Comparison of ENCODE assay signal across 25 cellular contexts in the genomic region with DNA sequence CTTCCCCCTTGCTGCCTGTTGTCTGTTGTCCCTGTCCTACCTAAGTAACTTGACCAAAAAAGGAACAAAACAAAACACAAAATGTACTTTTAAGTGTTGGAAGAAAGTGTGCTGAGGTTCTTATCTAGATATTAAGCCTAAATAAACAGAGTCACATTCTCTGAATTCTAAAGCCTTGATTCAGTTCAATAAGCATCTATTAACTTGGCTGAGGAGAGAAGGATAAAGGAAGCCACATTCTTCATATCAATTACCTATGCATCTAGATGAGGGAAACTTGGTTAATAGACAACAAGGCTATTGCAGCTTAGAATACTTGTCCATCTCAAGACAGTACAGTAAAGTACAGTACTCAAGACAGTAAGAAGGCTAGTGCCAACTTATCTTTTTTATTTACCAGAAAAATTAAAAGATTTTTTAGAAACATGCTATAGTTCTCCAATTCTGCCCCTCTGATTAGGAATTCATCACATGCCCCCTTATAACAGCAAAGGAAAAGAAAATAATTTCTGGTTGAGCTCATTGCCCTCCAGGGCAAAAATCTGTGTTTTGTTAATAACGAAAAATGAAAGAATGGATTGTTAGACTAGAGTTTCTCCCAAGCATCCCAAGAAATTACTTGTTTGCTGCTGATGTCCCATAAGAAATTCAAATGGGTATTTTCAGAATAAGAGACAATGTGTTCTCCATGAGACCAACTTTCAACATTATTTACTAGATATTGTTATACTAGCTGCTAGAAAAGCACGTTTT.
DNase-seq lines count a peak whose midpoint lies in the region; ATAC-seq and TF ChIP-seq lines count a peak whose summit lies in the region.
"Had no signal": no experiment of that assay in that cellular context is flagged by ENCODE, and none has a peak within 500 bp of the region (broad histone marks: within the 10 kb centered on the region; RNA-seq: fewer than 3 reads in every experiment).

No MANE protein-coding gene starts in this region.

- DNase-seq in SK-N-SH: no peak
- no peak for DNase-seq in endodermal cell
- no peak for DNase-seq in left lung
- no peak for DNase-seq in NCI-H1694 (lab: John Stamatoyannopoulos, UW)
- no peak for DNase-seq in activated T-helper 1 cell treated with anti-CD3 and anti-CD28 coated beads, Interleukin-12 subunit alpha, Interleukin-12 subunit beta, Interleukin-2, Interleukin-4 antibody, amounts not matched to agents 30 ng/mL and 10 ng/mL and 1 ng/mL, durations not matched to agents 14 hours and 24 hours and 36 hours (ENCODE audit: low spot score)
- DNase-seq in GM19238 (ENCODE audit: insufficient read length, low spot score): no peak
- DNase-seq: activated CD4-positive, alpha-beta T cell treated with anti-CD3 and anti-CD28 coated beads, Interleukin-2, amount 10 ng/mL, durations not matched to agents 7 days and 5 days; activated naive CD4-positive, alpha-beta T cell; activated T-cell treated with anti-CD3 and anti-CD28 coated beads, Interleukin-2, amount 50 U/mL, for 4 hours; CD4-positive, CD25-positive, alpha-beta regulatory T cell; DMS 273 treated with DMSO at 0.1 percent for 48 hours; effector memory CD4-positive, alpha-beta T cell; left ventricle myocardium inferior; NCI-H1417 treated with DMSO at 0.1 percent for 48 hours; nephron progenitor cell; right lobe of liver; stimulated activated CD4-positive, alpha-beta T cell treated with anti-CD3 and anti-CD28 coated beads, Interleukin-2, amount 100 ng/mL, for 48 hours; T1000; upper lobe of right lung had no signal

- H2AFZ ChIP-seq in SK-N-SH (ENCODE audit: low read depth): no peak overlapping the region

- intact Hi-C loops in left lung (cut with DNase I): no loop called here
- intact Hi-C loops in activated T-helper 1 cell treated with anti-CD3 and anti-CD28 coated beads, Interleukin-12 subunit alpha, Interleukin-12 subunit beta, Interleukin-2, Interleukin-4 antibody, amounts not matched to agents 30 ng/mL and 10 ng/mL and 1 ng/mL, durations not matched to agents 14 hours and 24 hours and 36 hours (cut with micrococcal nuclease): no loop called here

- CTCF ChIA-PET in SK-N-SH (lab: Yijun Ruan, JAX): interaction anchor here (2.1 kb wide), 1 partner anchor 692 kb away, joined by 7 read pairs; no protein-coding TSS in a partner anchor

- H3K9me3 ChIP-seq in SK-N-SH (no peaks in the 10 kb centered on the region), endodermal cell (ENCODE audit: control insufficient read depth, low read length) (peaks cover 50% of the 10 kb centered on the region), left lung (peaks cover 0 to 25% of the 10 kb centered on the region in 2 donors)
- H3K9me3 ChIP-seq: right lobe of liver had no signal

- H3K27ac Mint-ChIP-seq in endodermal cell: no peak overlapping the region
- no peak overlapping the region for H3K27ac Mint-ChIP-seq in activated T-helper 1 cell treated with anti-CD3 and anti-CD28 coated beads, Interleukin-12 subunit alpha, Interleukin-12 subunit beta, Interleukin-2, Interleukin-4 antibody, amounts not matched to agents 30 ng/mL and 10 ng/mL and 1 ng/mL, durations not matched to agents 14 hours and 24 hours and 36 hours
- H3K27ac Mint-ChIP-seq: activated CD4-positive, alpha-beta T cell treated with anti-CD3 and anti-CD28 coated beads, Interleukin-2, amount 10 ng/mL, durations not matched to agents 7 days and 5 days; CD4-positive, CD25-positive, alpha-beta regulatory T cell; nephron progenitor cell; WTC11 had no signal

- H3F3A ChIP-seq in SK-N-SH (replicated peaks; ENCODE audit: insufficient read depth): no peaks in the 10 kb centered on the region

- no peaks in the 10 kb centered on the region for H3K79me2 ChIP-seq in SK-N-SH (ENCODE audit: insufficient read depth)

- POLR2A ChIA-PET in SK-N-SH (lab: Yijun Ruan, JAX): no interaction called here

- H3K4me3 Mint-ChIP-seq in endodermal cell: no peak overlapping the region
- no peak overlapping the region for H3K4me3 Mint-ChIP-seq in activated T-helper 1 cell treated with anti-CD3 and anti-CD28 coated beads, Interleukin-12 subunit alpha, Interleukin-12 subunit beta, Interleukin-2, Interleukin-4 antibody, amounts not matched to agents 30 ng/mL and 10 ng/mL and 1 ng/mL, durations not matched to agents 14 hours and 24 hours and 36 hours
- H3K4me3 Mint-ChIP-seq: activated CD4-positive, alpha-beta T cell treated with anti-CD3 and anti-CD28 coated beads, Interleukin-2, amount 10 ng/mL, durations not matched to agents 7 days and 5 days; activated T-cell treated with anti-CD3 and anti-CD28 coated beads, Interleukin-2, amount 50 U/mL, for 4 hours; CD4-positive, CD25-positive, alpha-beta regulatory T cell; nephron progenitor cell; WTC11 had no signal

- H3K4me1 ChIP-seq in SK-N-SH (ENCODE audit: control insufficient read depth in 1 of 2, insufficient read depth in 2 of 2, low read depth in 1 of 2, low read length in 1 of 2) (no peaks in the 10 kb centered on the region), endodermal cell (ENCODE audit: control insufficient read depth, insufficient read depth, low read length) (peaks cover 13% of the 10 kb centered on the region), left lung (no peaks in the 10 kb centered on the region)
- H3K4me1 ChIP-seq: left ventricle myocardium inferior, right lobe of liver, upper lobe of right lung had no signal

- no peak overlapping the region for H3K27ac ChIP-seq in SK-N-SH (ENCODE audit: low read depth in 2 of 2, low read length in 1 of 2)
- no peak overlapping the region for H3K27ac ChIP-seq in endodermal cell (ENCODE audit: low read depth, low read length)
- H3K27ac ChIP-seq in left lung: no peak overlapping the region
- H3K27ac ChIP-seq: 22Rv1, HL-60, left ventricle myocardium inferior, right lobe of liver, upper lobe of right lung had no signal

- H3K9ac ChIP-seq in SK-N-SH: no peak overlapping the region
- no peak overlapping the region for H3K9ac ChIP-seq in endodermal cell (ENCODE audit: extremely low read depth, low read length, poor library complexity, severe bottlenecking)

- H3K4me3 ChIP-seq in SK-N-SH (ENCODE audit: low read depth in 2 of 2, low read length in 1 of 2): no peak overlapping the region
- peak overlapping the region; percentile 32 for H3K4me3 ChIP-seq in endodermal cell (ENCODE audit: low read length)
- H3K4me3 ChIP-seq in left lung: no peak overlapping the region
- H3K4me3 ChIP-seq: left ventricle myocardium inferior, right lobe of liver, upper lobe of right lung had no signal

- H3K36me3 ChIP-seq in SK-N-SH (replicated peaks in 1 of 2; ENCODE audit: control insufficient read depth in 1 of 2, insufficient read depth in 2 of 2, low read length in 1 of 2): no peaks in the 10 kb centered on the region
- H3K36me3 ChIP-seq in endodermal cell (ENCODE audit: control insufficient read depth, insufficient read depth, low read length): no peaks in the 10 kb centered on the region
- H3K36me3 ChIP-seq in left lung: no peaks in the 10 kb centered on the region
- H3K36me3 ChIP-seq: left ventricle myocardium inferior, right lobe of liver, upper lobe of right lung had no signal

- WGBS in SK-N-SH (ENCODE audit: low lambda C conversion rate): 28% methylated on average over 2 of the region's 2 CpGs
- WGBS in endodermal cell (ENCODE audit: insufficient coverage in 1 of 2, insufficient read length in 1 of 2), 2 experiments: 91% methylated on average over 2 of the region's 2 CpGs; no CpG with 5 or more reads in 1 of the 2 experiments

- H3K4me1 Mint-ChIP-seq in endodermal cell: peaks cover 12% of the 10 kb centered on the region
- no peaks in the 10 kb centered on the region for H3K4me1 Mint-ChIP-seq in activated T-helper 1 cell treated with anti-CD3 and anti-CD28 coated beads, Interleukin-12 subunit alpha, Interleukin-12 subunit beta, Interleukin-2, Interleukin-4 antibody, amounts not matched to agents 30 ng/mL and 10 ng/mL and 1 ng/mL, durations not matched to agents 14 hours and 24 hours and 36 hours (ENCODE audit: low read depth)
- H3K4me1 Mint-ChIP-seq: activated CD4-positive, alpha-beta T cell treated with anti-CD3 and anti-CD28 coated beads, Interleukin-2, amount 10 ng/mL, durations not matched to agents 7 days and 5 days; CD4-positive, CD25-positive, alpha-beta regulatory T cell had no signal

- no peak overlapping the region for H3K4me2 ChIP-seq in SK-N-SH

- no peak for TF ChIP-seq RAD21 in SK-N-SH (IDR thresholded peaks at IDR 0.05; ENCODE audit: low read length)

- H3K9me2 ChIP-seq in SK-N-SH: 0 out of 2 replicates have a peak, but pooled peaks cover 4% of the 10 kb centered on the region

- H3K9me3 Mint-ChIP-seq in endodermal cell: peaks cover 24% of the 10 kb centered on the region
- peaks cover 3% of the 10 kb centered on the region for H3K9me3 Mint-ChIP-seq in activated T-helper 1 cell treated with anti-CD3 and anti-CD28 coated beads, Interleukin-12 subunit alpha, Interleukin-12 subunit beta, Interleukin-2, Interleukin-4 antibody, amounts not matched to agents 30 ng/mL and 10 ng/mL and 1 ng/mL, durations not matched to agents 14 hours and 24 hours and 36 hours

- peaks cover 2% of the 10 kb centered on the region for H3K36me3 Mint-ChIP-seq in endodermal cell (ENCODE audit: low read depth)
- H3K36me3 Mint-ChIP-seq in activated T-helper 1 cell treated with anti-CD3 and anti-CD28 coated beads, Interleukin-12 subunit alpha, Interleukin-12 subunit beta, Interleukin-2, Interleukin-4 antibody, amounts not matched to agents 30 ng/mL and 10 ng/mL and 1 ng/mL, durations not matched to agents 14 hours and 24 hours and 36 hours (ENCODE audit: low read depth): no peaks in the 10 kb centered on the region
- H3K36me3 Mint-ChIP-seq: CD4-positive, CD25-positive, alpha-beta regulatory T cell had no signal

- ATAC-seq in SK-N-SH treated with all-trans-retinoic acid at 6 μM for 48 hours: no peak
- ATAC-seq in left lung: peak; percentile 27
- ATAC-seq in GM19455 (IDR thresholded peaks at IDR 0.05; ENCODE audit: unreplicated experiment): no peak
- ATAC-seq: activated T-cell treated with anti-CD3 and anti-CD28 coated beads, Interleukin-2, amount 50 U/mL, for 4 hours; esophagus mucosa; right lobe of liver; upper lobe of right lung; WTC11 had no signal

- TF ChIP-seq CTCF in SK-N-SH (IDR thresholded peaks at IDR 0.05) (no peak), endodermal cell (conservative IDR thresholded peaks at IDR 0.05) (no peak), left lung (IDR thresholded peaks at IDR 0.05) (no peak)

- H3K27me3 Mint-ChIP-seq in endodermal cell (ENCODE audit: insufficient read depth): no peaks in the 10 kb centered on the region
- H3K27me3 Mint-ChIP-seq in activated T-helper 1 cell treated with anti-CD3 and anti-CD28 coated beads, Interleukin-12 subunit alpha, Interleukin-12 subunit beta, Interleukin-2, Interleukin-4 antibody, amounts not matched to agents 30 ng/mL and 10 ng/mL and 1 ng/mL, durations not matched to agents 14 hours and 24 hours and 36 hours (ENCODE audit: insufficient read depth): no peaks in the 10 kb centered on the region
- H3K27me3 Mint-ChIP-seq: activated CD4-positive, alpha-beta T cell treated with anti-CD3 and anti-CD28 coated beads, Interleukin-2, amount 10 ng/mL, durations not matched to agents 7 days and 5 days; CD4-positive, CD25-positive, alpha-beta regulatory T cell had no signal

- no peak for TF ChIP-seq EP300 in SK-N-SH (IDR thresholded peaks at IDR 0.05; ENCODE audit: borderline replicate concordance in 1 of 2, low read depth in 1 of 2, low read length in 1 of 2)

- H4K20me1 ChIP-seq in SK-N-SH (ENCODE audit: insufficient read depth): no peaks in the 10 kb centered on the region

- H3K27me3 ChIP-seq in SK-N-SH (ENCODE audit: insufficient read depth) (no peaks in the 10 kb centered on the region), endodermal cell (ENCODE audit: control insufficient read depth, insufficient read depth, low read length, poor library complexity, severe bottlenecking) (no peaks in the 10 kb centered on the region), left lung (no peaks in the 10 kb centered on the region)
- H3K27me3 ChIP-seq: right lobe of liver, upper lobe of right lung had no signal
